1 cellular context compared by ENCODE assay signal in the genomic region with DNA sequence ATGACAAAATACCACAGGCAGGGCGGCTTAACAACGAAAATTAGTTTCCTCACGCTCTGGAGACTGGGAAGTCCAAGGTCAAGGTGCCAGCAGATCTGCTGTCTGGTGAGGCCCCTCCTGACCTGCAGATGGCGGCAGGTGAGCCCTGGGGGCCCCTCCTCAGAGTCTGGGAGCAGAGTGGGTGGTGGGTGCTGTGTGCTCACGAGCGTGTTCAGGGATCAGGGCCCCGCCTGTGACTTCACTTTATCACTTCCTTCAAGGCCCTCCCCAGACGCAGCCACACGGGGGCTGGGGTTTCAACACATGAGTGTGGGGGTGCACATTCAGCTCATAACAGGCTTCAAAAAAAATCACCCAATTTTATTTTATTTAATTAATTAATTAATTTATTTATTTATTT.
TF ChIP-seq lines count a peak whose summit lies in the region.

No MANE protein-coding gene starts in this region.

TF ChIP-seq in HepG2, 621 proteins besides CTCF, POLR2A, EP300 and RAD21:
- TF ChIP-seq ZNF703 (CRISPR knock-in tag; IDR thresholded peaks at IDR 0.05; ENCODE audit: borderline replicate concordance) (no peak), FIP1L1 (IDR thresholded peaks at IDR 0.05; ENCODE audit: borderline replicate concordance, insufficient read depth, low read depth, low read length) (no peak), HNRNPK (IDR thresholded peaks at IDR 0.05; ENCODE audit: low read depth, low read length, poor library complexity, severe bottlenecking) (no peak), ZNF768 (CRISPR knock-in tag; IDR thresholded peaks at IDR 0.05) (peak; percentile 30; the same call in 1 of the 2 replicates), ATF7-NPFF (CRISPR knock-in tag; IDR thresholded peaks at IDR 0.05; ENCODE audit: low read depth) (no peak), FOSL2 (CRISPR knock-in tag; IDR thresholded peaks at IDR 0.05) (no peak), AGO1 (IDR thresholded peaks at IDR 0.05; ENCODE audit: low read depth, low read length, poor library complexity, severe bottlenecking) (peak; percentile 48), ZNF674 (CRISPR knock-in tag; IDR thresholded peaks at IDR 0.05; ENCODE audit: low read depth) (no peak), SP2 (CRISPR knock-in tag; IDR thresholded peaks at IDR 0.05) (no peak), STAG1 (CRISPR knock-in tag; IDR thresholded peaks at IDR 0.05) (peak; percentile 24; the same call in 1 of the 2 replicates), ATAD3A (CRISPR knock-in tag; IDR thresholded peaks at IDR 0.05) (no peak), ZSCAN29 (CRISPR knock-in tag; conservative IDR thresholded peaks at IDR 0.05) (no peak), NR3C1 (CRISPR knock-in tag; IDR thresholded peaks at IDR 0.05) (no peak), REXO4 (CRISPR knock-in tag; IDR thresholded peaks at IDR 0.05; ENCODE audit: borderline replicate concordance) (no peak), SRF (IDR thresholded peaks at IDR 0.05; ENCODE audit: low read depth, low read length) (no peak), ZNF430 (CRISPR knock-in tag; IDR thresholded peaks at IDR 0.05) (no peak), ZNF274 (CRISPR knock-in tag; IDR thresholded peaks at IDR 0.05) (no peak), NFIB (CRISPR knock-in tag; IDR thresholded peaks at IDR 0.05; ENCODE audit: borderline replicate concordance) (no peak), ZNF121 (CRISPR knock-in tag; IDR thresholded peaks at IDR 0.05) (no peak), NCOR1 (IDR thresholded peaks at IDR 0.05; ENCODE audit: borderline replicate concordance, low read length) (0 out of 2 replicates have a peak, but pooled peaks have one; percentile 37), PRPF4 (IDR thresholded peaks at IDR 0.05; ENCODE audit: low read depth, low read length, poor library complexity, severe bottlenecking) (no peak), ZNF550 (CRISPR knock-in tag; IDR thresholded peaks at IDR 0.05; ENCODE audit: borderline replicate concordance) (no peak), SIX4 (CRISPR knock-in tag; IDR thresholded peaks at IDR 0.05) (no peak), KLF9 (CRISPR knock-in tag; IDR thresholded peaks at IDR 0.05; ENCODE audit: low read depth) (no peak), HMGA1 (CRISPR knock-in tag; conservative IDR thresholded peaks at IDR 0.05) (no peak), PPARG (CRISPR knock-in tag; conservative IDR thresholded peaks at IDR 0.05) (no peak), ZNF780A (CRISPR knock-in tag; IDR thresholded peaks at IDR 0.05) (no peak), MEIS1 (CRISPR knock-in tag; IDR thresholded peaks at IDR 0.05; ENCODE audit: borderline replicate concordance) (no peak), TEAD2 (CRISPR knock-in tag; IDR thresholded peaks at IDR 0.05) (no peak), ZMYM4 (CRISPR knock-in tag; IDR thresholded peaks at IDR 0.05) (no peak), KDM5B (CRISPR knock-in tag; IDR thresholded peaks at IDR 0.05; ENCODE audit: borderline replicate concordance) (no peak), KDM3A (CRISPR knock-in tag; IDR thresholded peaks at IDR 0.05; ENCODE audit: low read depth) (no peak), TP53 (CRISPR knock-in tag; conservative IDR thresholded peaks at IDR 0.05) (no peak), ZNF883 (CRISPR knock-in tag; IDR thresholded peaks at IDR 0.05; ENCODE audit: not compliant biosample characterization) (peak; percentile 46)
- TF ChIP-seq, protein P1, sequence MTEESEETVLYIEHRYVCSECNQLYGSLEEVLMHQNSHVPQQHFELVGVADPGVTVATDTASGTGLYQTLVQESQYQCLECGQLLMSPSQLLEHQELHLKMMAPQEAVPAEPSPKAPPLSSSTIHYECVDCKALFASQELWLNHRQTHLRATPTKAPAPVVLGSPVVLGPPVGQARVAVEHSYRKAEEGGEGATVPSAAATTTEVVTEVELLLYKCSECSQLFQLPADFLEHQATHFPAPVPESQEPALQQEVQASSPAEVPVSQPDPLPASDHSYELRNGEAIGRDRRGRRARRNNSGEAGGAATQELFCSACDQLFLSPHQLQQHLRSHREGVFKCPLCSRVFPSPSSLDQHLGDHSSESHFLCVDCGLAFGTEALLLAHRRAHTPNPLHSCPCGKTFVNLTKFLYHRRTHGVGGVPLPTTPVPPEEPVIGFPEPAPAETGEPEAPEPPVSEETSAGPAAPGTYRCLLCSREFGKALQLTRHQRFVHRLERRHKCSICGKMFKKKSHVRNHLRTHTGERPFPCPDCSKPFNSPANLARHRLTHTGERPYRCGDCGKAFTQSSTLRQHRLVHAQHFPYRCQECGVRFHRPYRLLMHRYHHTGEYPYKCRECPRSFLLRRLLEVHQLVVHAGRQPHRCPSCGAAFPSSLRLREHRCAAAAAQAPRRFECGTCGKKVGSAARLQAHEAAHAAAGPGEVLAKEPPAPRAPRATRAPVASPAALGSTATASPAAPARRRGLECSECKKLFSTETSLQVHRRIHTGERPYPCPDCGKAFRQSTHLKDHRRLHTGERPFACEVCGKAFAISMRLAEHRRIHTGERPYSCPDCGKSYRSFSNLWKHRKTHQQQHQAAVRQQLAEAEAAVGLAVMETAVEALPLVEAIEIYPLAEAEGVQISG (CRISPR knock-in tag; IDR thresholded peaks at IDR 0.05) = 0 out of 2 replicates have a peak, but pooled peaks have one; percentile 9
- TF ChIP-seq, protein P2, sequence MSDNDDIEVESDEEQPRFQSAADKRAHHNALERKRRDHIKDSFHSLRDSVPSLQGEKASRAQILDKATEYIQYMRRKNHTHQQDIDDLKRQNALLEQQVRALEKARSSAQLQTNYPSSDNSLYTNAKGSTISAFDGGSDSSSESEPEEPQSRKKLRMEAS (IDR thresholded peaks at IDR 0.05) = peak; percentile 5; the same call in 1 of the 2 replicates
- TF ChIP-seq, protein P3, sequence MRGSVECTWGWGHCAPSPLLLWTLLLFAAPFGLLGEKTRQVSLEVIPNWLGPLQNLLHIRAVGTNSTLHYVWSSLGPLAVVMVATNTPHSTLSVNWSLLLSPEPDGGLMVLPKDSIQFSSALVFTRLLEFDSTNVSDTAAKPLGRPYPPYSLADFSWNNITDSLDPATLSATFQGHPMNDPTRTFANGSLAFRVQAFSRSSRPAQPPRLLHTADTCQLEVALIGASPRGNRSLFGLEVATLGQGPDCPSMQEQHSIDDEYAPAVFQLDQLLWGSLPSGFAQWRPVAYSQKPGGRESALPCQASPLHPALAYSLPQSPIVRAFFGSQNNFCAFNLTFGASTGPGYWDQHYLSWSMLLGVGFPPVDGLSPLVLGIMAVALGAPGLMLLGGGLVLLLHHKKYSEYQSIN (CRISPR knock-in tag; IDR thresholded peaks at IDR 0.05; ENCODE audit: borderline replicate concordance) = no peak
- TF ChIP-seq, protein P4, sequence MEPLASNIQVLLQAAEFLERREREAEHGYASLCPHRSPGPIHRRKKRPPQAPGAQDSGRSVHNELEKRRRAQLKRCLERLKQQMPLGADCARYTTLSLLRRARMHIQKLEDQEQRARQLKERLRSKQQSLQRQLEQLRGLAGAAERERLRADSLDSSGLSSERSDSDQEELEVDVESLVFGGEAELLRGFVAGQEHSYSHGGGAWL (CRISPR knock-in tag; IDR thresholded peaks at IDR 0.05) = no peak
- TF ChIP-seq, protein P5, sequence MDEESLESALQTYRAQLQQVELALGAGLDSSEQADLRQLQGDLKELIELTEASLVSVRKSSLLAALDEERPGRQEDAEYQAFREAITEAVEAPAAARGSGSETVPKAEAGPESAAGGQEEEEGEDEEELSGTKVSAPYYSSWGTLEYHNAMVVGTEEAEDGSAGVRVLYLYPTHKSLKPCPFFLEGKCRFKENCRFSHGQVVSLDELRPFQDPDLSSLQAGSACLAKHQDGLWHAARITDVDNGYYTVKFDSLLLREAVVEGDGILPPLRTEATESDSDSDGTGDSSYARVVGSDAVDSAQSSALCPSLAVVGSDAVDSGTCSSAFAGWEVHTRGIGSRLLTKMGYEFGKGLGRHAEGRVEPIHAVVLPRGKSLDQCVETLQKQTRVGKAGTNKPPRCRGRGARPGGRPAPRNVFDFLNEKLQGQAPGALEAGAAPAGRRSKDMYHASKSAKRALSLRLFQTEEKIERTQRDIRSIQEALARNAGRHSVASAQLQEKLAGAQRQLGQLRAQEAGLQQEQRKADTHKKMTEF (CRISPR knock-in tag; IDR thresholded peaks at IDR 0.05) = no peak
- TF ChIP-seq, protein P6, sequence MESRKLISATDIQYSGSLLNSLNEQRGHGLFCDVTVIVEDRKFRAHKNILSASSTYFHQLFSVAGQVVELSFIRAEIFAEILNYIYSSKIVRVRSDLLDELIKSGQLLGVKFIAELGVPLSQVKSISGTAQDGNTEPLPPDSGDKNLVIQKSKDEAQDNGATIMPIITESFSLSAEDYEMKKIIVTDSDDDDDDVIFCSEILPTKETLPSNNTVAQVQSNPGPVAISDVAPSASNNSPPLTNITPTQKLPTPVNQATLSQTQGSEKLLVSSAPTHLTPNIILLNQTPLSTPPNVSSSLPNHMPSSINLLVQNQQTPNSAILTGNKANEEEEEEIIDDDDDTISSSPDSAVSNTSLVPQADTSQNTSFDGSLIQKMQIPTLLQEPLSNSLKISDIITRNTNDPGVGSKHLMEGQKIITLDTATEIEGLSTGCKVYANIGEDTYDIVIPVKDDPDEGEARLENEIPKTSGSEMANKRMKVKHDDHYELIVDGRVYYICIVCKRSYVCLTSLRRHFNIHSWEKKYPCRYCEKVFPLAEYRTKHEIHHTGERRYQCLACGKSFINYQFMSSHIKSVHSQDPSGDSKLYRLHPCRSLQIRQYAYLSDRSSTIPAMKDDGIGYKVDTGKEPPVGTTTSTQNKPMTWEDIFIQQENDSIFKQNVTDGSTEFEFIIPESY (CRISPR knock-in tag; IDR thresholded peaks at IDR 0.05) = peak; percentile 29; the same call in 1 of the 2 replicates
- TF ChIP-seq, protein P7, sequence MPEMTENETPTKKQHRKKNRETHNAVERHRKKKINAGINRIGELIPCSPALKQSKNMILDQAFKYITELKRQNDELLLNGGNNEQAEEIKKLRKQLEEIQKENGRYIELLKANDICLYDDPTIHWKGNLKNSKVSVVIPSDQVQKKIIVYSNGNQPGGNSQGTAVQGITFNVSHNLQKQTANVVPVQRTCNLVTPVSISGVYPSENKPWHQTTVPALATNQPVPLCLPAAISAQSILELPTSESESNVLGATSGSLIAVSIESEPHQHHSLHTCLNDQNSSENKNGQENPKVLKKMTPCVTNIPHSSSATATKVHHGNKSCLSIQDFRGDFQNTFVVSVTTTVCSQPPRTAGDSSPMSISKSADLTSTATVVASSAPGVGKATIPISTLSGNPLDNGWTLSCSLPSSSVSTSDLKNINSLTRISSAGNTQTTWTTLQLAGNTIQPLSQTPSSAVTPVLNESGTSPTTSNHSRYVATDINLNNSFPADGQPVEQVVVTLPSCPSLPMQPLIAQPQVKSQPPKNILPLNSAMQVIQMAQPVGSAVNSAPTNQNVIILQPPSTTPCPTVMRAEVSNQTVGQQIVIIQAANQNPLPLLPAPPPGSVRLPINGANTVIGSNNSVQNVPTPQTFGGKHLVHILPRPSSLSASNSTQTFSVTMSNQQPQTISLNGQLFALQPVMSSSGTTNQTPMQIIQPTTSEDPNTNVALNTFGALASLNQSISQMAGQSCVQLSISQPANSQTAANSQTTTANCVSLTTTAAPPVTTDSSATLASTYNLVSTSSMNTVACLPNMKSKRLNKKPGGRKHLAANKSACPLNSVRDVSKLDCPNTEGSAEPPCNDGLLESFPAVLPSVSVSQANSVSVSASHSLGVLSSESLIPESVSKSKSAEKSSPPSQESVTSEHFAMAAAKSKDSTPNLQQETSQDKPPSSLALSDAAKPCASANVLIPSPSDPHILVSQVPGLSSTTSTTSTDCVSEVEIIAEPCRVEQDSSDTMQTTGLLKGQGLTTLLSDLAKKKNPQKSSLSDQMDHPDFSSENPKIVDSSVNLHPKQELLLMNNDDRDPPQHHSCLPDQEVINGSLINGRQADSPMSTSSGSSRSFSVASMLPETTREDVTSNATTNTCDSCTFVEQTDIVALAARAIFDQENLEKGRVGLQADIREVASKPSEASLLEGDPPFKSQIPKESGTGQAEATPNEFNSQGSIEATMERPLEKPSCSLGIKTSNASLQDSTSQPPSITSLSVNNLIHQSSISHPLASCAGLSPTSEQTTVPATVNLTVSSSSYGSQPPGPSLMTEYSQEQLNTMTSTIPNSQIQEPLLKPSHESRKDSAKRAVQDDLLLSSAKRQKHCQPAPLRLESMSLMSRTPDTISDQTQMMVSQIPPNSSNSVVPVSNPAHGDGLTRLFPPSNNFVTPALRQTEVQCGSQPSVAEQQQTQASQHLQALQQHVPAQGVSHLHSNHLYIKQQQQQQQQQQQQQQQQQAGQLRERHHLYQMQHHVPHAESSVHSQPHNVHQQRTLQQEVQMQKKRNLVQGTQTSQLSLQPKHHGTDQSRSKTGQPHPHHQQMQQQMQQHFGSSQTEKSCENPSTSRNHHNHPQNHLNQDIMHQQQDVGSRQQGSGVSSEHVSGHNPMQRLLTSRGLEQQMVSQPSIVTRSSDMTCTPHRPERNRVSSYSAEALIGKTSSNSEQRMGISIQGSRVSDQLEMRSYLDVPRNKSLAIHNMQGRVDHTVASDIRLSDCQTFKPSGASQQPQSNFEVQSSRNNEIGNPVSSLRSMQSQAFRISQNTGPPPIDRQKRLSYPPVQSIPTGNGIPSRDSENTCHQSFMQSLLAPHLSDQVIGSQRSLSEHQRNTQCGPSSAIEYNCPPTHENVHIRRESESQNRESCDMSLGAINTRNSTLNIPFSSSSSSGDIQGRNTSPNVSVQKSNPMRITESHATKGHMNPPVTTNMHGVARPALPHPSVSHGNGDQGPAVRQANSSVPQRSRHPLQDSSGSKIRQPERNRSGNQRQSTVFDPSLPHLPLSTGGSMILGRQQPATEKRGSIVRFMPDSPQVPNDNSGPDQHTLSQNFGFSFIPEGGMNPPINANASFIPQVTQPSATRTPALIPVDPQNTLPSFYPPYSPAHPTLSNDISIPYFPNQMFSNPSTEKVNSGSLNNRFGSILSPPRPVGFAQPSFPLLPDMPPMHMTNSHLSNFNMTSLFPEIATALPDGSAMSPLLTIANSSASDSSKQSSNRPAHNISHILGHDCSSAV (CRISPR knock-in tag; IDR thresholded peaks at IDR 0.05; ENCODE audit: borderline replicate concordance) = no peak
